ENCODE assay signal across 13 cellular contexts in genomic region chr4:42646999-42647541, GRCh38.
"Had no signal": no experiment of that assay in that cellular context is flagged by ENCODE, and none has a peak within 500 bp of the region (broad histone marks: within the 10 kb centered on the region; RNA-seq: fewer than 3 reads in every experiment).

No MANE protein-coding gene starts in this region.

- H3K36me3 ChIP-seq: thyroid gland had no signal

- H3K4me3 ChIP-seq: thyroid gland had no signal

- H3K27ac ChIP-seq: thyroid gland, VCaP had no signal

- H3K27me3 ChIP-seq: thyroid gland had no signal

- ATAC-seq: activated CD4-positive, alpha-beta T cell treated with anti-CD3 and anti-CD28 coated beads for 36 hours; esophagus mucosa had no signal

- H3K9me3 ChIP-seq: thyroid gland had no signal

- DNase-seq: activated CD4-positive, alpha-beta memory T cell treated with anti-CD3 and anti-CD28 coated beads, Interleukin-2, amount 10 ng/mL, durations not matched to agents 7 days and 5 days; activated CD4-positive, alpha-beta T cell treated with anti-CD3 and anti-CD28 coated beads for 36 hours; activated CD8-positive, alpha-beta memory T cell treated with anti-CD3 and anti-CD28 coated beads, Interleukin-2, amount 50 U/mL, for 4 hours; activated naive CD8-positive, alpha-beta T cell treated with anti-CD3 and anti-CD28 coated beads, Interleukin-2, amount 10 ng/mL, durations not matched to agents 7 days and 5 days; activated T-cell treated with anti-CD3 and anti-CD28 coated beads, Interleukin-2, amount 50 U/mL, for 72 hours; dermis blood vessel endothelial cell; stimulated activated CD4-positive, alpha-beta T cell treated with anti-CD3 and anti-CD28 coated beads, Interleukin-15, amount 100 ng/mL, for 24 hours; stimulated activated CD4-positive, alpha-beta T cell treated with anti-CD3 and anti-CD28 coated beads, Interleukin-4, amount 100 ng/mL, for 4 hours; T-cell; T1000; thyroid gland had no signal
